ENCODE assay signal across 11 cellular contexts in the genomic region with DNA sequence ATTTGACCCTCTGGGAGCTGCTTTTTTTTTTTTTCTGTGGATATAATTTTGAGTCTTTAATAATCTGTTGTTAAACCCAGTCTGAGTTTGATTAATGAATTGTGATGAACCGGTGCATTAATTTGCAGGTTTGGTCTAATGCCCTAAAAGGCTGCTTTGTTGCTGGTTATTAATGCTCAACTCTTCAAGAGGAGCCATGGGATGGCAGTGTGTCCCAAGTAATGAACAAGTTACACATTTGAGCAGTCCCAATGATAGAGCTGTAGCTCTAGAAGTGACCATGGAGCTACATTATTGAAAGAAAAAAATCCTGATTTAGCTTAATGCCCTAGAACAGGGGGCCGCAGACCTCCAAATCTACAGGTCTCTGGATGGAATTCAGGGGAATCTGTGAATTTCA. TPM values are rescaled to one million over a fixed set of nuclear protein-coding genes. Genes with fewer than 3 reads are reported as not detected.
DNase-seq lines count a peak whose midpoint lies in the region; FAIRE-seq and TF ChIP-seq lines count a peak whose summit lies in the region.
"Had no signal": no experiment of that assay in that cellular context is flagged by ENCODE, and none has a peak within 500 bp of the region (broad histone marks: within the 10 kb centered on the region; RNA-seq: fewer than 3 reads in every experiment).

No MANE protein-coding gene starts in this region.

- H4K20me1 ChIP-seq in Karpas-422 (ENCODE audit: insufficient read depth, low read depth, low read length) = no peaks in the 10 kb centered on the region

- FAIRE-seq in D721Med (lab: Jason Lieb, UNC) = no peak

- TF ChIP-seq CTCF in D721Med (IDR thresholded peaks at IDR 0.05; ENCODE audit: insufficient read depth, missing control alignments) = peak; percentile 30

- no peaks in the 10 kb centered on the region for H3K9me3 ChIP-seq in Karpas-422 (ENCODE audit: low read length)
- H3K9me3 ChIP-seq: HAP-1 had no signal

- H3K27me3 ChIP-seq in Karpas-422 (ENCODE audit: low read length) = no peaks in the 10 kb centered on the region

- DNase-seq in D721Med (ENCODE audit: insufficient read length, low spot score) (no peak), Karpas-422 (peak; percentile 43), RPMI8226 (peak; percentile 2), left kidney (ENCODE audit: low read depth, low spot score) (peak; percentile 55), GOT3 (lab: John Stamatoyannopoulos, UW) (no peak)
- no peak for DNase-seq in activated CD4-positive, CD25-positive, alpha-beta regulatory T cell (lab: John Stamatoyannopoulos, UW)
- DNase-seq in central memory CD4-positive, alpha-beta T cell = no peak
- DNase-seq: immature natural killer cell, T-helper 17 cell had no signal

- no peak overlapping the region for H3K4me3 ChIP-seq in Karpas-422 (ENCODE audit: low read length)
- H3K4me3 ChIP-seq: coronary artery, HAP-1 had no signal

- no peaks in the 10 kb centered on the region for H3K36me3 ChIP-seq in Karpas-422 (ENCODE audit: insufficient read depth, low read length)
- H3K36me3 ChIP-seq: HAP-1 had no signal

- no peak overlapping the region for H3K9ac ChIP-seq in Karpas-422 (ENCODE audit: low read length)

- H3K27ac ChIP-seq in Karpas-422 (ENCODE audit: low read length) = no peak overlapping the region
- H3K27ac ChIP-seq: coronary artery had no signal

- no peak overlapping the region for H2AFZ ChIP-seq in Karpas-422 (ENCODE audit: low read length)

- H3K4me2 ChIP-seq in Karpas-422 (ENCODE audit: low read depth, low read length, poor library complexity, severe bottlenecking) = no peak overlapping the region

- no peaks in the 10 kb centered on the region for H3K9me2 ChIP-seq in Karpas-422 (replicated peaks; ENCODE audit: insufficient read depth, low read length)

- no peaks in the 10 kb centered on the region for H3K4me1 ChIP-seq in Karpas-422 (ENCODE audit: low read length)

- H3K79me2 ChIP-seq in Karpas-422 (ENCODE audit: low read length) = no peaks in the 10 kb centered on the region

RNA-seq across cellular contexts. Expression of gene RWDD3, which starts 53.1 kb away (rescaled TPM):
- total RNA-seq in Karpas-422 (2014; rRNA removed; shearing (Covaris generic); ENCODE audit: low replicate concordance) = 11.3 and 23.7 TPM in 2 replicates

Comparison
In these comparisons a context has a peak if more than half of its experiments do, and no peak if none do; other contexts are left out.
1. DNase-seq: peak in Karpas-422 (single experiment), RPMI8226 (single experiment) and left kidney (single experiment); none in D721Med (single experiment), activated CD4-positive, CD25-positive, alpha-beta regulatory T cell (0 of 4), central memory CD4-positive, alpha-beta T cell (single experiment) and GOT3 (single experiment).